ENCODE assay signal across 21 cellular contexts in the genomic region with DNA sequence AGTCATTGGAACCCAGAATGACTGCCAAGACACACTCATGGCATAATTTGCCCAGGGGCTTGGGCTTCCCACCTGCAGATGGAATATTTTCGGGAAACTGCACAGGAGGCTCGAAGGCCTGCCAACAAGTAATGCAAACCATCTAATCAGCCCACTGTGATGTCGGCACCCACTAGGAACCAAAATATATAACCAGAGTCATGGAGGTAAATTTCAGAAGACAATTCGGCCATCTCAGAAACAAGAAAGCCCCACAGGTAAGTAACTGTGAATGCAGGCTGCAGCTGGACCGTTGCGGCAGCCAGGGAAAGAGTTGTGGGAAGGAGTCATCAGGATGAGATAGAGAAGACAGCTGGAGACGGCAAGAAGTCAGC.
"Had no signal": no experiment of that assay in that cellular context is flagged by ENCODE, and none has a peak within 500 bp of the region (broad histone marks: within the 10 kb centered on the region; RNA-seq: fewer than 3 reads in every experiment).

No MANE protein-coding gene starts in this region.

- H3K4me3 ChIP-seq: MG63 had no signal

- DNase-seq: IMR-90; Karpas-422; KG1; MG63; NCI-H1092; NCI-H1105 treated with DMSO at 0.1 percent for 48 hours; NCI-H1417 treated with DMSO at 0.1 percent for 48 hours; NCI-H146; NCI-H1694 treated with DMSO at 0.1 percent for 48 hours; NCI-H1930; NCI-H2081; NCI-H2107; NCI-H2227 treated with DMSO at 0.1 percent for 48 hours; NCI-H524; NCI-H526 treated with DMSO at 0.1 percent for 48 hours; NCI-H748 treated with DMSO at 0.1 percent for 48 hours; NK-92 treated with Interleukin-12 subunit alpha and Interleukin-12 subunit beta, amount 100 ng/mL, for 24 hours; PC-3; SHP77 had no signal

- H3K9me3 ChIP-seq: MG63 had no signal

- H3K27me3 ChIP-seq: MG63 had no signal

- H3K36me3 ChIP-seq: MG63 had no signal

- H3K27ac ChIP-seq: RWPE1 had no signal

- ATAC-seq: Panc1, PC-3 had no signal
